In genomic region chr9:105308448-105309412, GRCh38 we compare ENCODE assay signal across 19 cellular contexts.
DNase-seq lines count a peak whose midpoint lies in the region; ATAC-seq and TF ChIP-seq lines count a peak whose summit lies in the region.
"Had no signal": no experiment of that assay in that cellular context is flagged by ENCODE, and none has a peak within 500 bp of the region (broad histone marks: within the 10 kb centered on the region; RNA-seq: fewer than 3 reads in every experiment).

No MANE protein-coding gene starts in this region.

- intact Hi-C loops in left colon (cut with DNase I, micrococcal nuclease) (no loop called here), stomach (cut with DNase I; ENCODE audit: low total_unique reads) (no loop called here)

- no peaks in the 10 kb centered on the region for H3K9me3 ChIP-seq in stomach
- H3K9me3 ChIP-seq: SJCRH30, thoracic aorta had no signal

- ATAC-seq in HG03103 (IDR thresholded peaks at IDR 0.05; ENCODE audit: low read depth, unreplicated experiment) (peak; percentile 38), left colon (peak; percentile 20), GM21737 (IDR thresholded peaks at IDR 0.05; ENCODE audit: unreplicated experiment) (no peak)
- ATAC-seq: esophagus mucosa, K562 had no signal

- DNase-seq in left colon (no peak), stomach (no peak), GM13976 (ENCODE audit: low spot score) (no peak), type B pancreatic cell (ENCODE audit: extremely low spot score, unreplicated experiment) (no peak)
- DNase-seq: activated CD4-positive, alpha-beta T cell treated with anti-CD3 and anti-CD28 coated beads, Interleukin-2, amount 10 ng/mL, durations not matched to agents 24 days and 14 days; activated naive CD4-positive, alpha-beta T cell treated with anti-CD3 and anti-CD28 coated beads, Interleukin-2, amount 10 ng/mL, durations not matched to agents 7 days and 5 days; cortex of kidney; EL; NCI-H1048; NCI-H2227 treated with DMSO at 0.1 percent for 48 hours; stimulated activated CD4-positive, alpha-beta T cell treated with anti-CD3 and anti-CD28 coated beads, Interleukin-4, amount 100 ng/mL, for 1 hour had no signal

- no peak overlapping the region for H3K4me3 ChIP-seq in stomach
- H3K4me3 ChIP-seq: K562, SJCRH30, thoracic aorta had no signal

- H3K36me3 Mint-ChIP-seq in type B pancreatic cell = peaks cover 6% of the 10 kb centered on the region
- H3K36me3 Mint-ChIP-seq: activated naive CD4-positive, alpha-beta T cell treated with anti-CD3 and anti-CD28 coated beads, Interleukin-2, amount 10 ng/mL, durations not matched to agents 7 days and 5 days had no signal

- in situ Hi-C loops in GM13976 (cut with MboI; ENCODE audit: low sequenced_read_pairs, unreplicated experiment) = no loop called here

- peaks cover 0 to 37% (median 21%) of the 10 kb centered on the region in 4 donors for H3K4me1 ChIP-seq in stomach

- TF ChIP-seq EP300 in stomach (IDR thresholded peaks at IDR 0.05) = no peak

- H3K27ac Mint-ChIP-seq in type B pancreatic cell = no peak overlapping the region
- H3K27ac Mint-ChIP-seq: activated CD4-positive, alpha-beta T cell treated with anti-CD3 and anti-CD28 coated beads, Interleukin-2, amount 10 ng/mL, durations not matched to agents 24 days and 14 days; activated naive CD4-positive, alpha-beta T cell treated with anti-CD3 and anti-CD28 coated beads, Interleukin-2, amount 10 ng/mL, durations not matched to agents 7 days and 5 days had no signal

- no peak overlapping the region for H3K4me3 Mint-ChIP-seq in type B pancreatic cell
- H3K4me3 Mint-ChIP-seq: activated CD4-positive, alpha-beta T cell treated with anti-CD3 and anti-CD28 coated beads, Interleukin-2, amount 10 ng/mL, durations not matched to agents 24 days and 14 days; activated naive CD4-positive, alpha-beta T cell treated with anti-CD3 and anti-CD28 coated beads, Interleukin-2, amount 10 ng/mL, durations not matched to agents 7 days and 5 days; CD14-positive monocyte had no signal

- H3K4me1 Mint-ChIP-seq in type B pancreatic cell (ENCODE audit: unreplicated experiment) = peaks cover 4% of the 10 kb centered on the region

- TF ChIP-seq POLR2A in stomach (IDR thresholded peaks at IDR 0.05) = no peak

- no peaks in the 10 kb centered on the region for H3K27me3 ChIP-seq in stomach
- H3K27me3 ChIP-seq: SJCRH30 had no signal

- TF ChIP-seq CTCF in VCaP (conservative IDR thresholded peaks at IDR 0.05) (no peak), stomach (IDR thresholded peaks at IDR 0.05) (no peak), GM13976 (IDR thresholded peaks at IDR 0.05; ENCODE audit: borderline replicate concordance, control extremely low read depth, extremely low read depth, insufficient read depth, missing control alignments) (no peak), type B pancreatic cell (conservative IDR thresholded peaks at IDR 0.05) (no peak)

- H3K27ac ChIP-seq in VCaP (peak overlapping the region; percentile 46), stomach (peak overlapping the region; percentile 17 to 65 (median 64))
- H3K27ac ChIP-seq: SJCRH30, thoracic aorta had no signal

- no peaks in the 10 kb centered on the region for H3K27me3 Mint-ChIP-seq in type B pancreatic cell
- H3K27me3 Mint-ChIP-seq: activated naive CD4-positive, alpha-beta T cell treated with anti-CD3 and anti-CD28 coated beads, Interleukin-2, amount 10 ng/mL, durations not matched to agents 7 days and 5 days had no signal

- peaks cover 0 to 5% (median 0%) of the 10 kb centered on the region in 4 donors for H3K36me3 ChIP-seq in stomach
- H3K36me3 ChIP-seq: SJCRH30, thoracic aorta had no signal

- 48 to 69% (median 60%) methylated on average over 10 of the region's 10 CpGs for WGBS in stomach, 5 donors

- H3K9me3 Mint-ChIP-seq in type B pancreatic cell = no peaks in the 10 kb centered on the region
- H3K9me3 Mint-ChIP-seq: activated CD4-positive, alpha-beta T cell treated with anti-CD3 and anti-CD28 coated beads, Interleukin-2, amount 10 ng/mL, durations not matched to agents 24 days and 14 days; activated naive CD4-positive, alpha-beta T cell treated with anti-CD3 and anti-CD28 coated beads, Interleukin-2, amount 10 ng/mL, durations not matched to agents 7 days and 5 days; CD14-positive monocyte had no signal
